Comparison of ENCODE assay signal across 1 cellular context in genomic region chr5:132819468-132819867, GRCh38.
TF ChIP-seq lines count a peak whose summit lies in the region.

No MANE protein-coding gene starts in this region.

TF ChIP-seq in GM12878, 131 proteins besides CTCF, POLR2A, EP300 and RAD21:
- no peak for TF ChIP-seq CEBPB (IDR thresholded peaks at IDR 0.05; ENCODE audit: borderline replicate concordance in 1 of 2, low read depth in 2 of 2, low read length in 2 of 2)
- 0 out of 2 replicates have a peak, but pooled peaks have one; percentile 20 for TF ChIP-seq ZNF687 (IDR thresholded peaks at IDR 0.05)
- no peak for TF ChIP-seq NR2F1 (conservative IDR thresholded peaks at IDR 0.05)
- no peak for TF ChIP-seq SREBF2 (IDR thresholded peaks at IDR 0.05; ENCODE audit: low read length)
- no peak for TF ChIP-seq CUX1 (IDR thresholded peaks at IDR 0.05; ENCODE audit: insufficient replicate concordance, low read depth, low read length)
TF ChIP-seq in GM12878: peak in this region for 1.
